ENCODE assay signal across 8 cellular contexts in the genomic region with DNA sequence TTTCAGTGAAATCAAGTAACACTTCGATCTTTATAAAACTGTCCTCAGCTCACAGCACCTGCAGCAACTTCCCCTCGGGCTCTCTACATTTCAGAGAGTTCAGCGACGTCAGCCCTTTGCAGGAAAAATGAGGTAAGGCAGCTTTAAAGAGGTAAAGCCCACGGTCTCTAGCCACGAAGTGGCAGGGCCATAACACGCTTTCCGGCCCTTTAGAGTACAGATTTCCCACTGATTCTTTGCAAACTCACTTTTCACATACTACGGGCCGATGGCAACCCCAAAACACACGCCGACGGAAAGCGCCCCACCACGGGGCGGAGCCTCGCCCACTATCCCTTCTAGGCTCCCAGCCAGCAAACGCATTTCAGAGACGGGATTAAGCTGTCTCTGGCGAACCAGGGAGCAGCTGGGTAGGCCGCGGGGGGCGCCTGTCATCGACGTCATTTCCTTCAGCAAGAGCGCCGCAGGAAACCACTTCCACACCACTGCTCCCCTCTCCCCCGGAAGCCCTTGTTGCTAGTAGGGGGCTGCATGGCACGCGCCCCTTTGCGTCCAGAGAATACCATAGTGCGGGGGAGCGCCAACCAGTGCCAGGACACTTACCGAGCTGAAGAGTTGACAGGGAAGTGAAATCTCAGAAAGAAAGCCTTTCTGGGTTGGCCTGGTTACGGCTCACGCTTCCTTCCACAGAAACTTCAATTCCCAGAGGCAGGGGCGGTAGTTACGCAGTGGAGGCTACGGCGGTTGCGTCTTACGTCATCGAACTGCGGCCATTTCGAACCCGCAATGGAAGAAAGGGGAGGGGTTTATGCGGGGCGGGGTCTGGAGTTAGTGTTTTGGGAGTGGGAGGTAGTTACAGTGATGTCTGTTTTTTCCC. TPM values are rescaled to one million over a fixed set of nuclear protein-coding genes. Genes with fewer than 3 reads are reported as not detected.
DNase-seq lines count a peak whose midpoint lies in the region; ATAC-seq and TF ChIP-seq lines count a peak whose summit lies in the region.

A gene with protein sequence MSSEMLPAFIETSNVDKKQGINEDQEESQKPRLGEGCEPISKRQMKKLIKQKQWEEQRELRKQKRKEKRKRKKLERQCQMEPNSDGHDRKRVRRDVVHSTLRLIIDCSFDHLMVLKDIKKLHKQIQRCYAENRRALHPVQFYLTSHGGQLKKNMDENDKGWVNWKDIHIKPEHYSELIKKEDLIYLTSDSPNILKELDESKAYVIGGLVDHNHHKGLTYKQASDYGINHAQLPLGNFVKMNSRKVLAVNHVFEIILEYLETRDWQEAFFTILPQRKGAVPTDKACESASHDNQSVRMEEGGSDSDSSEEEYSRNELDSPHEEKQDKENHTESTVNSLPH (minus strand): TSS at position 730 of the 877 bp plus-strand sequence. CDS start 4,701 bp downstream, outside the sequence.

- peak within 1 kb of the TSS; percentile 94 for H4K12ac ChIP-seq in trophoblast cell (ENCODE audit: low read depth, low read length)

- H3K36me3 ChIP-seq in adrenal gland (replicated peaks in 1 of 2): no peaks in the 10 kb centered on the region
- no peaks in the 10 kb centered on the region for H3K36me3 ChIP-seq in trophoblast cell (ENCODE audit: control insufficient read depth in 1 of 2, insufficient read depth in 2 of 2, low read length in 2 of 2)

- H3K27ac Mint-ChIP-seq in type B pancreatic cell: peak within 1 kb of the TSS; percentile 100

- H2BK12ac ChIP-seq in trophoblast cell (ENCODE audit: low read length): no peak within 1 kb of the TSS

- no peaks in the 10 kb centered on the region for H3K79me2 ChIP-seq in trophoblast cell (ENCODE audit: control insufficient read depth, insufficient read depth, low read length, poor library complexity)

- H2AFZ ChIP-seq in trophoblast cell (ENCODE audit: insufficient read depth, low read length, poor library complexity): peak within 1 kb of the TSS; percentile 85

- TF ChIP-seq POLR2A in adrenal gland (IDR thresholded peaks at IDR 0.05): peak; percentile 64 to 77

- H3K9me3 Mint-ChIP-seq in type B pancreatic cell: no peaks in the 10 kb centered on the region

- ATAC-seq in HG02763 (IDR thresholded peaks at IDR 0.05; ENCODE audit: unreplicated experiment): peak; percentile 95

- peak within 1 kb of the TSS; percentile 96 for H3K14ac ChIP-seq in trophoblast cell (ENCODE audit: low read length)

- H3K79me1 ChIP-seq in trophoblast cell (ENCODE audit: low read length): peaks cover 6% of the 10 kb centered on the region

- H2BK5ac ChIP-seq in trophoblast cell (ENCODE audit: low read depth, low read length, poor library complexity): peak within 1 kb of the TSS; percentile 83

- H3K9me3 ChIP-seq in adrenal gland (replicated peaks in 1 of 3): no peaks in the 10 kb centered on the region
- H3K9me3 ChIP-seq in trophoblast cell (ENCODE audit: insufficient read depth, low read depth, low read length): no peaks in the 10 kb centered on the region

- no peak within 1 kb of the TSS for H3K23ac ChIP-seq in trophoblast cell (ENCODE audit: low read length)

- H3K18ac ChIP-seq in trophoblast cell (ENCODE audit: low read length): peak within 1 kb of the TSS; percentile 83

- H3K4me2 ChIP-seq in trophoblast cell (ENCODE audit: low read length): peak within 1 kb of the TSS; percentile 67

- peak within 1 kb of the TSS; percentile 83 for H3K4me3 ChIP-seq in GM12865 (ENCODE audit: low read depth, low read length)
- peak within 1 kb of the TSS; percentile 48 to 74 (median 62) for H3K4me3 ChIP-seq in adrenal gland
- H3K4me3 ChIP-seq in trophoblast cell (ENCODE audit: low read depth, low read length): peak within 1 kb of the TSS; percentile 72

- peak within 1 kb of the TSS; percentile 91 for H4K8ac ChIP-seq in trophoblast cell (ENCODE audit: low read depth, low read length)

- H3K4ac ChIP-seq in trophoblast cell (ENCODE audit: low read depth, low read length): no peak within 1 kb of the TSS

- peaks cover 21% of the 10 kb centered on the region for H3K4me1 Mint-ChIP-seq in type B pancreatic cell (ENCODE audit: unreplicated experiment)

- peaks cover 9% of the 10 kb centered on the region for H3K27me3 Mint-ChIP-seq in type B pancreatic cell

- H3K4me3 Mint-ChIP-seq in type B pancreatic cell: peak within 1 kb of the TSS; percentile 100

- H2BK120ac ChIP-seq in trophoblast cell (ENCODE audit: insufficient read depth, low read length, poor library complexity): peak within 1 kb of the TSS; percentile 67

- H3K27ac ChIP-seq in adrenal gland (peak within 1 kb of the TSS; percentile 93 to 97 (median 97)), trophoblast cell (ENCODE audit: low read depth, low read length) (peak within 1 kb of the TSS; percentile 78)

- no peaks in the 10 kb centered on the region for H3K27me3 ChIP-seq in adrenal gland
- H3K27me3 ChIP-seq in trophoblast cell (ENCODE audit: insufficient read depth, low read length): no peaks in the 10 kb centered on the region

- H3K36me3 Mint-ChIP-seq in type B pancreatic cell: no peaks in the 10 kb centered on the region

- WGBS in adrenal gland, 4 donors: 0 to 1% (median 1%) methylated on average over 32 to 48 of the region's 48 CpGs
- WGBS in trophoblast cell (ENCODE audit: extremely low coverage, insufficient coverage, insufficient read length): no CpG with 5 or more reads among the region's 48 CpGs

- peak within 1 kb of the TSS; percentile 78 for H3K9ac ChIP-seq in trophoblast cell (ENCODE audit: low read length)

- no peak for TF ChIP-seq CTCF in GM12865 (IDR thresholded peaks at IDR 0.05; ENCODE audit: insufficient read depth, low read depth, low read length, missing control alignments)
- TF ChIP-seq CTCF in adrenal gland (IDR thresholded peaks at IDR 0.05): peak in 3 of 6 experiments; percentile 18 to 31 (median 28)
- no peak for TF ChIP-seq CTCF in type B pancreatic cell (conservative IDR thresholded peaks at IDR 0.05)

- H3K4me1 ChIP-seq in adrenal gland (replicated peaks in 1 of 2): peaks cover 4 to 5% of the 10 kb centered on the region in 2 donors
- peaks cover 0 to 5% of the 10 kb centered on the region in 2 experiments for H3K4me1 ChIP-seq in trophoblast cell (ENCODE audit: control insufficient read depth in 1 of 2, insufficient read depth in 2 of 2, low read length in 2 of 2)

- H4K91ac ChIP-seq in trophoblast cell (ENCODE audit: low read depth, low read length): peak within 1 kb of the TSS; percentile 83

- intact Hi-C loops in adrenal gland (cut with DNase I) (loop anchor here (5.0 to 10.0 kb wide), 3 partner anchors 241 to 381 kb away; a partner anchor contains a TSS), cardiac septum (cut with DNase I) (loop anchor here (2.0 to 5.0 kb wide), 3 partner anchors 159 to 387 kb away; a partner anchor contains a TSS)

- DNase-seq in GM12865 (ENCODE audit: low read depth): peak; percentile 98
- DNase-seq in NCI-H1417 treated with DMSO at 0.1 percent for 48 hours (lab: John Stamatoyannopoulos, UW): peak; percentile 97
- DNase-seq in SW480 (ENCODE audit: low spot score): peak; percentile 96
- DNase-seq in adrenal gland: peak; percentile 96 to 99 (median 99)
- peak; percentile 98 for DNase-seq in cardiac septum (ENCODE audit: low spot score)
- peak; percentile 96 to 97 for DNase-seq in trophoblast cell
- DNase-seq in type B pancreatic cell (ENCODE audit: extremely low spot score, unreplicated experiment): peak; percentile 92

- no peak within 1 kb of the TSS for H2AK5ac ChIP-seq in trophoblast cell (ENCODE audit: low read length)

RNA-seq across cellular contexts. Expression of the gene that starts here (rescaled TPM):
- total RNA-seq in adrenal gland (1 to 10 TPM; 2.1 to 9.8 (median 5.2) TPM), cardiac septum (2.7 TPM), type B pancreatic cell (ENCODE audit: low replicate concordance) (7.4 and 10.1 TPM in 2 replicates)
- polyA plus RNA-seq in adrenal gland: 10 to 100 TPM in 1 of 3 donors, 1 to 10 TPM in 2; 3.7 to 15.1 (median 4.1) TPM
- polyA plus RNA-seq in trophoblast cell (2013): 12.0 and 12.8 TPM in 2 replicates

Comparison
In these comparisons a context has a peak if more than half of its experiments do, and no peak if none do; other contexts are left out.
1. Peak in every context shown above with its lines: DNase-seq, ATAC-seq, H3K4me3 ChIP-seq and H3K27ac ChIP-seq.